ENCODE assay signal across 5 cellular contexts in the genomic region with DNA sequence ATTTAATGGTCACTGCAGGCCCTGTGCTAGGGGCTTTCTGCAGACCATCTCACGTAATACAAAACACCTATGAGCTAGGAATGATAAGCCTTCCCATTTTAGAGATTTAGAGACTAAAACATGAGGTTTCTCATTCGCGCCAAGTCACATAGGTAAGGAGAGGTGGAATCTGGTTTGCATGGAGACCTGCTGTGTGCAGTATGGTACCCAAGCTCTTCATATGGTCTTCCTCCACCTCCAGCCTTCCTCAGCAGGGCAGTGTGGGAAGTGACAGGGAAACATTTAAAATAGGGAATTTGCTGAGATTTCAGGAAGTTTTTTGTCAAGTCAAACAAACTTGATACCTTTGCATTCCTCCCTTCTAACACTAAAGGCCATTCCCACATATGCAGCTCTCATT.
"Had no signal": no experiment of that assay in that cellular context is flagged by ENCODE, and none has a peak within 500 bp of the region (broad histone marks: within the 10 kb centered on the region; RNA-seq: fewer than 3 reads in every experiment).

No MANE protein-coding gene starts in this region.

- H3K27me3 Mint-ChIP-seq: IgD-negative memory B cell had no signal

- H3K27ac Mint-ChIP-seq: IgD-negative memory B cell had no signal

- H3K4me1 Mint-ChIP-seq: IgD-negative memory B cell had no signal

- H3K36me3 Mint-ChIP-seq: IgD-negative memory B cell had no signal

- H3K4me3 Mint-ChIP-seq: IgD-negative memory B cell had no signal

- DNase-seq: GOT3, H7, HCEC 1CT, KBM-7 had no signal
